In genomic region chr18:56921888-56922480, GRCh38 we compare ENCODE assay signal across 13 cellular contexts.
DNase-seq lines count a peak whose midpoint lies in the region; ATAC-seq and TF ChIP-seq lines count a peak whose summit lies in the region.
"Had no signal": no experiment of that assay in that cellular context is flagged by ENCODE, and none has a peak within 500 bp of the region (broad histone marks: within the 10 kb centered on the region; RNA-seq: fewer than 3 reads in every experiment).

No MANE protein-coding gene starts in this region.

- no peaks in the 10 kb centered on the region for H3K36me3 ChIP-seq in adrenal gland (replicated peaks in 1 of 2)

- no peak overlapping the region for H3K27ac ChIP-seq in adrenal gland
- H3K27ac ChIP-seq: VCaP had no signal

- TF ChIP-seq CTCF in adrenal gland (IDR thresholded peaks at IDR 0.05): no peak

- ATAC-seq in GM19035 (IDR thresholded peaks at IDR 0.05; ENCODE audit: unreplicated experiment): peak; percentile 95
- peak; percentile 91 for ATAC-seq in GM21717 (IDR thresholded peaks at IDR 0.05; ENCODE audit: unreplicated experiment)
- peak; percentile 89 for ATAC-seq in HG03342 (IDR thresholded peaks at IDR 0.05; ENCODE audit: unreplicated experiment)

- H3K4me1 ChIP-seq in adrenal gland (replicated peaks in 1 of 2): no peaks in the 10 kb centered on the region

- no peaks in the 10 kb centered on the region for H3K27me3 ChIP-seq in adrenal gland

- no peaks in the 10 kb centered on the region for H3K9me3 ChIP-seq in adrenal gland (replicated peaks in 1 of 3)

- intact Hi-C loops in adrenal gland (cut with DNase I): no loop called here

- WGBS in adrenal gland, 4 donors: 88 to 95% (median 94%) methylated on average over 1 of the region's 1 CpG

- DNase-seq in left kidney (ENCODE audit: low read depth, low spot score) (peak; percentile 10), SKM-1 (lab: John Stamatoyannopoulos, UW; ENCODE audit: unreplicated experiment) (no peak), iPS-NIHi7 (ENCODE audit: extremely low spot score) (no peak), adrenal gland (no peak)
- DNase-seq: activated T-cell treated with anti-CD3 and anti-CD28 coated beads, Interleukin-2, amount 50 U/mL, for 1 hour; erythroblast; HFFc6; NCI-H226; SHP77 had no signal

- TF ChIP-seq POLR2A in adrenal gland (IDR thresholded peaks at IDR 0.05): no peak

- H3K4me3 ChIP-seq in adrenal gland: no peak overlapping the region
